Comparison of ENCODE assay signal across 1 cellular context in genomic region chr9:129801504-129801903, GRCh38.
TF ChIP-seq lines count a peak whose summit lies in the region.

No MANE protein-coding gene starts in this region.

TF ChIP-seq in WTC11, 78 proteins besides CTCF, POLR2A, EP300 and RAD21 (continued from another document):
- TF ChIP-seq PREB (CRISPR knock-in tag; IDR thresholded peaks at IDR 0.05; ENCODE audit: borderline replicate concordance): no peak
- no peak for TF ChIP-seq ZNF219 (CRISPR knock-in tag; IDR thresholded peaks at IDR 0.05; ENCODE audit: borderline replicate concordance)
- TF ChIP-seq ATF3 (CRISPR knock-in tag; conservative IDR thresholded peaks at IDR 0.05): no peak
- TF ChIP-seq ZNF512 (CRISPR knock-in tag; IDR thresholded peaks at IDR 0.05; ENCODE audit: borderline replicate concordance): no peak
TF ChIP-seq in WTC11: peak in this region for 0.
